In the genomic region with DNA sequence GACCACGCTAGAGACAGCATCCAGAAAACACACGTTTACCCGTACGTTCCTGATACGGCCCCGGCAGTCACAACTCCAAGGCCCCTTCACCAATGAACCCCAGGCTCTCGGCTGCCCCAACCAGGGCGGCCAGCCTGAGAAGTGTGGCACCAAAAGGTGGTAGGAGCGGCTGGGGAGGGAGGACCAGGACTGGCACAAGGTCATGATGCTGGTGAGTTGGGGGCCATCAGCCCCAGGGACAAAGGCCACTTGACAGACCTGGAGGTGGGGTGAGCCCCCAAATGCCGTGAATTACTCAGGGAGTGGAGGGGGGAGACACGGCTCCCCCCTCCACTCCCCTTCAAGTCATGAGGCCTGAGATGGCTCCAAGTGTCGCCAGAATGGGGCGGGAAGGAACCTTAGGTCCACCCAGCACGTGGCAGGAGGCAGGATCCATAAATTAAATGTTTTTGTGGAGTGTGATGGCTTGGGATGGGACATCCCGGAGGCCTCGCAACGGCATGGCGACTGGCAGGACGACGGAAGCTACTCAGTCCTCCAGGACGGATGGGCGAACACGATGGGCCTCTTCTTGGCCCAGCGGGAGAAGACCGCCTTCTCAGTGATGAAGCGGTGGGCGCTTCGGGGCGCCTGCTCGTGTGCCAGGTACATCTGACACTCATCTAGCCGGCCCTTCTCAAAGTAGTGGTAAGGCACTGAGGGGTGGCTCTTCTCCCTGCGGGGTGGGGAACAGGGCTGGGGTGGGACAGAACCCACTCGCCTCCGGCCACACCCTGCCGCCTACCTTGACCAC, we compare ENCODE assay signal across 17 cellular contexts. TPM values are rescaled to one million over a fixed set of nuclear protein-coding genes. Genes with fewer than 3 reads are reported as not detected.
DNase-seq lines count a peak whose midpoint lies in the region; ATAC-seq and TF ChIP-seq lines count a peak whose summit lies in the region.
"Had no signal": no experiment of that assay in that cellular context is flagged by ENCODE, and none has a peak within 500 bp of the region (broad histone marks: within the 10 kb centered on the region; RNA-seq: fewer than 3 reads in every experiment).

No MANE protein-coding gene starts in this region.

- H3K27ac ChIP-seq in effector memory CD4-positive, alpha-beta T cell (ENCODE audit: insufficient read depth, low read length, poor library complexity, severe bottlenecking): peak overlapping the region; percentile 21
- H3K27ac ChIP-seq: A549, parathyroid adenoma had no signal

- no peak for TF ChIP-seq CTCF in activated B cell treated with CpG ODN at 0.5 μM for 24 hours (IDR thresholded peaks at IDR 0.05)

- H3K27me3 Mint-ChIP-seq in activated CD4-positive, alpha-beta T cell treated with anti-CD3 and anti-CD28 coated beads, Interleukin-2, amount 10 ng/mL, durations not matched to agents 7 days and 5 days: no peaks in the 10 kb centered on the region
- H3K27me3 Mint-ChIP-seq in activated B cell treated with CpG ODN at 0.5 μM for 24 hours: no peaks in the 10 kb centered on the region
- no peaks in the 10 kb centered on the region for H3K27me3 Mint-ChIP-seq in stimulated activated memory B cell treated with anti-CD40 and anti-IgM and Interleukin-4, amounts not matched to agents 10 μg/mL and 1 μg/mL and 100 μg/mL, for 72 hours

- H3K27me3 ChIP-seq in effector memory CD4-positive, alpha-beta T cell (replicated peaks; ENCODE audit: control insufficient read depth, insufficient read depth, low read length, poor library complexity, severe bottlenecking): no peaks in the 10 kb centered on the region
- H3K27me3 ChIP-seq: sigmoid colon had no signal

- no peak overlapping the region for H3K4me3 Mint-ChIP-seq in activated CD4-positive, alpha-beta T cell treated with anti-CD3 and anti-CD28 coated beads, Interleukin-2, amount 10 ng/mL, durations not matched to agents 7 days and 5 days
- no peak overlapping the region for H3K4me3 Mint-ChIP-seq in activated B cell treated with CpG ODN at 0.5 μM for 24 hours
- no peak overlapping the region for H3K4me3 Mint-ChIP-seq in stimulated activated memory B cell treated with anti-CD40 and anti-IgM and Interleukin-4, amounts not matched to agents 10 μg/mL and 1 μg/mL and 100 μg/mL, for 72 hours

- intact Hi-C loops in activated B cell treated with CpG ODN at 0.5 μM for 24 hours (cut with micrococcal nuclease): no loop called here

- no peak for ATAC-seq in activated B cell treated with CpG ODN at 0.5 μM for 24 hours (ENCODE audit: low read depth)
- ATAC-seq in stimulated activated memory B cell treated with anti-CD40 and anti-IgM and Interleukin-4, amounts not matched to agents 10 μg/mL and 1 μg/mL and 100 μg/mL, for 72 hours: no peak
- ATAC-seq: A549 had no signal

- H3K27ac Mint-ChIP-seq in activated CD4-positive, alpha-beta T cell treated with anti-CD3 and anti-CD28 coated beads, Interleukin-2, amount 10 ng/mL, durations not matched to agents 7 days and 5 days: peak overlapping the region; percentile 95
- H3K27ac Mint-ChIP-seq in activated B cell treated with CpG ODN at 0.5 μM for 24 hours: peak overlapping the region; percentile 98
- peak overlapping the region; percentile 99 for H3K27ac Mint-ChIP-seq in stimulated activated memory B cell treated with anti-CD40 and anti-IgM and Interleukin-4, amounts not matched to agents 10 μg/mL and 1 μg/mL and 100 μg/mL, for 72 hours

- H3K36me3 ChIP-seq in effector memory CD4-positive, alpha-beta T cell (ENCODE audit: control insufficient read depth, insufficient read depth, low read length): peaks cover 15% of the 10 kb centered on the region

- H3K4me1 ChIP-seq in effector memory CD4-positive, alpha-beta T cell (ENCODE audit: control insufficient read depth, insufficient read depth, low read length, poor library complexity, severe bottlenecking): peaks cover 41% of the 10 kb centered on the region
- H3K4me1 ChIP-seq: parathyroid adenoma had no signal

- peaks cover 59% of the 10 kb centered on the region for H3K4me1 Mint-ChIP-seq in activated CD4-positive, alpha-beta T cell treated with anti-CD3 and anti-CD28 coated beads, Interleukin-2, amount 10 ng/mL, durations not matched to agents 7 days and 5 days
- peaks cover 77% of the 10 kb centered on the region for H3K4me1 Mint-ChIP-seq in activated B cell treated with CpG ODN at 0.5 μM for 24 hours
- peaks cover 73% of the 10 kb centered on the region for H3K4me1 Mint-ChIP-seq in stimulated activated memory B cell treated with anti-CD40 and anti-IgM and Interleukin-4, amounts not matched to agents 10 μg/mL and 1 μg/mL and 100 μg/mL, for 72 hours

- CTCF ChIA-PET in activated CD4-positive, alpha-beta T cell treated with anti-CD3 and anti-CD28 coated beads, Interleukin-2, amount 10 ng/mL, durations not matched to agents 7 days and 5 days (lab: Charles Lee): interaction anchor here (0.6 to 1.7 kb wide), 2 partner anchors 174 to 342 kb away, joined by 3 to 5 read pairs; a partner anchor contains a TSS
- CTCF ChIA-PET in activated B cell treated with CpG ODN at 0.5 μM for 24 hours (lab: Charles Lee): no interaction called here

- POLR2A ChIA-PET in activated CD4-positive, alpha-beta T cell treated with anti-CD3 and anti-CD28 coated beads, Interleukin-2, amount 10 ng/mL, durations not matched to agents 7 days and 5 days (lab: Charles Lee): interaction anchor here (0.7 kb wide), 1 partner anchor 13 kb away, joined by 3 read pairs; no protein-coding TSS in a partner anchor
- POLR2A ChIA-PET in activated B cell treated with CpG ODN at 0.5 μM for 24 hours (lab: Charles Lee): interaction anchor here (0.6 to 12.3 kb wide), 2 partner anchors 10 to 798 kb away, joined by 3 to 457 read pairs; a partner anchor contains a TSS

- no peak for DNase-seq in activated CD4-positive, alpha-beta T cell treated with anti-CD3 and anti-CD28 coated beads, Interleukin-2, amount 10 ng/mL, durations not matched to agents 7 days and 5 days
- DNase-seq in activated CD4-positive, alpha-beta T cell treated with anti-CD3 and anti-CD28 coated beads for 1 hour: no peak
- no peak for DNase-seq in activated B cell treated with CpG ODN at 0.5 μM for 24 hours
- DNase-seq in effector memory CD4-positive, alpha-beta T cell: no peak
- no peak for DNase-seq in stimulated activated CD4-positive, alpha-beta T cell treated with anti-CD3 and anti-CD28 coated beads, Interleukin-4, amount 100 ng/mL, for 1 hour
- DNase-seq in NCI-H128 (lab: John Stamatoyannopoulos, UW; ENCODE audit: unreplicated experiment): no peak
- DNase-seq in NCI-H524 (lab: John Stamatoyannopoulos, UW): no peak
- DNase-seq: C1 segment of cervical spinal cord; H7; NCI-H1417; NCI-H526 treated with DMSO at 0.1 percent for 48 hours; sigmoid colon; stimulated activated CD4-positive, alpha-beta T cell treated with anti-CD3 and anti-CD28 coated beads, Interleukin-1b, Interleukin-23, amount 100 ng/mL, for 48 hours had no signal

- no peaks in the 10 kb centered on the region for H3K9me3 Mint-ChIP-seq in activated CD4-positive, alpha-beta T cell treated with anti-CD3 and anti-CD28 coated beads, Interleukin-2, amount 10 ng/mL, durations not matched to agents 7 days and 5 days
- no peaks in the 10 kb centered on the region for H3K9me3 Mint-ChIP-seq in activated B cell treated with CpG ODN at 0.5 μM for 24 hours
- H3K9me3 Mint-ChIP-seq in stimulated activated memory B cell treated with anti-CD40 and anti-IgM and Interleukin-4, amounts not matched to agents 10 μg/mL and 1 μg/mL and 100 μg/mL, for 72 hours: no peaks in the 10 kb centered on the region

- H3K4me3 ChIP-seq in effector memory CD4-positive, alpha-beta T cell (ENCODE audit: insufficient read depth, low read depth, low read length, poor library complexity, severe bottlenecking): no peak overlapping the region
- H3K4me3 ChIP-seq: A549, lung, sigmoid colon had no signal

- peaks cover 25% of the 10 kb centered on the region for H3K36me3 Mint-ChIP-seq in activated CD4-positive, alpha-beta T cell treated with anti-CD3 and anti-CD28 coated beads, Interleukin-2, amount 10 ng/mL, durations not matched to agents 7 days and 5 days (ENCODE audit: low read depth)
- peaks cover 47% of the 10 kb centered on the region for H3K36me3 Mint-ChIP-seq in activated B cell treated with CpG ODN at 0.5 μM for 24 hours (ENCODE audit: low read depth)
- peaks cover 44% of the 10 kb centered on the region for H3K36me3 Mint-ChIP-seq in stimulated activated memory B cell treated with anti-CD40 and anti-IgM and Interleukin-4, amounts not matched to agents 10 μg/mL and 1 μg/mL and 100 μg/mL, for 72 hours

- H3K9me3 ChIP-seq in effector memory CD4-positive, alpha-beta T cell (ENCODE audit: control insufficient read depth, low read length): no peaks in the 10 kb centered on the region
- H3K9me3 ChIP-seq: A549, sigmoid colon had no signal

RNA-seq across cellular contexts. Expression of a gene that starts 8.7 kb away (rescaled TPM):
- total RNA-seq in activated CD4-positive, alpha-beta T cell treated with anti-CD3 and anti-CD28 coated beads, Interleukin-2, amount 10 ng/mL, durations not matched to agents 7 days and 5 days: 100 to 1,000 TPM; 100 to 122 TPM
- total RNA-seq in activated B cell treated with CpG ODN at 0.5 μM for 24 hours: 39.9 and 47.5 TPM in 2 replicates

RNA-seq across cellular contexts. Expression of a gene that starts 8.8 kb away (rescaled TPM):
- 10 to 100 TPM; 16.8 to 22.4 TPM for total RNA-seq in activated CD4-positive, alpha-beta T cell treated with anti-CD3 and anti-CD28 coated beads, Interleukin-2, amount 10 ng/mL, durations not matched to agents 7 days and 5 days
- total RNA-seq in activated B cell treated with CpG ODN at 0.5 μM for 24 hours: 71.3 and 85.4 TPM in 2 replicates

RNA-seq across cellular contexts. Expression of a gene that starts 22.5 kb away (rescaled TPM):
- 1 to 10 TPM; 2.5 to 4.1 TPM for total RNA-seq in activated CD4-positive, alpha-beta T cell treated with anti-CD3 and anti-CD28 coated beads, Interleukin-2, amount 10 ng/mL, durations not matched to agents 7 days and 5 days
- 1.7 and 1.8 TPM in 2 replicates for total RNA-seq in activated B cell treated with CpG ODN at 0.5 μM for 24 hours

RNA-seq across cellular contexts. Expression of a gene that starts 29.6 kb away (rescaled TPM):
- 10 to 100 TPM; 79.9 to 80.4 TPM for total RNA-seq in activated CD4-positive, alpha-beta T cell treated with anti-CD3 and anti-CD28 coated beads, Interleukin-2, amount 10 ng/mL, durations not matched to agents 7 days and 5 days
- total RNA-seq in activated B cell treated with CpG ODN at 0.5 μM for 24 hours: 41.4 and 50.6 TPM in 2 replicates

RNA-seq across cellular contexts. Expression of a gene that starts 30.6 kb away (rescaled TPM):
- 10 to 100 TPM; 53.7 to 62.3 TPM for total RNA-seq in activated CD4-positive, alpha-beta T cell treated with anti-CD3 and anti-CD28 coated beads, Interleukin-2, amount 10 ng/mL, durations not matched to agents 7 days and 5 days
- total RNA-seq in activated B cell treated with CpG ODN at 0.5 μM for 24 hours: 6.9 and 8.1 TPM in 2 replicates
